In genomic region chr11:3094223-3094824, GRCh38 we compare ENCODE assay signal across 29 cellular contexts. TPM values are rescaled to one million over a fixed set of nuclear protein-coding genes. Genes with fewer than 3 reads are reported as not detected.
A peak's percentile ranks its signal among the peaks of the same experiment; 100 is the strongest.
DNase-seq lines count a peak whose midpoint lies in the region; ATAC-seq and TF ChIP-seq lines count a peak whose summit lies in the region.
"Had no signal": no experiment of that assay in that cellular context is flagged by ENCODE, and none has a peak within 500 bp of the region (broad histone marks: within the 10 kb centered on the region; RNA-seq: fewer than 3 reads in every experiment).

No MANE protein-coding gene starts in this region.

- H3K36me3 ChIP-seq in H7 (replicated peaks; ENCODE audit: control insufficient read depth, insufficient read depth, low read length) (no peaks in the 10 kb centered on the region), adipocyte (ENCODE audit: control insufficient read depth, insufficient read depth, low read length, severe bottlenecking) (peaks cover 20% of the 10 kb centered on the region)
- H3K36me3 ChIP-seq: colonic mucosa, uterus had no signal

- no peaks in the 10 kb centered on the region for H3K9me3 ChIP-seq in adipocyte (ENCODE audit: control insufficient read depth, low read length)
- H3K9me3 ChIP-seq: BLaER1, colonic mucosa, left ventricle myocardium inferior, Peyer's patch, prostate gland, uterus had no signal

- no peak overlapping the region for H3K4me3 ChIP-seq in H7 (ENCODE audit: insufficient read depth, low read depth, low read length)
- H3K4me3 ChIP-seq in adipocyte (ENCODE audit: low read length): no peak overlapping the region
- H3K4me3 ChIP-seq: BLaER1, colonic mucosa, left ventricle myocardium inferior, Peyer's patch, prostate gland, uterus had no signal

- H3K36me3 Mint-ChIP-seq in type B pancreatic cell: peaks cover 12% of the 10 kb centered on the region
- H3K36me3 Mint-ChIP-seq: naive B cell had no signal

- ATAC-seq in GM21786 (IDR thresholded peaks at IDR 0.05; ENCODE audit: unreplicated experiment): no peak
- ATAC-seq: activated CD4-positive, alpha-beta T cell treated with anti-CD3 and anti-CD28 coated beads for 36 hours; HCT116 had no signal

- H3K27me3 Mint-ChIP-seq in type B pancreatic cell: no peaks in the 10 kb centered on the region
- H3K27me3 Mint-ChIP-seq: activated CD4-positive, alpha-beta T cell treated with anti-CD3 and anti-CD28 coated beads for 36 hours; activated naive CD8-positive, alpha-beta T cell; activated T-cell treated with anti-CD3 and anti-CD28 coated beads, Interleukin-2, amount 50 U/mL, for 24 hours had no signal

- H3K27me3 ChIP-seq in H7 (ENCODE audit: control insufficient read depth, insufficient read depth, low read length) (no peaks in the 10 kb centered on the region), adipocyte (replicated peaks; ENCODE audit: control insufficient read depth, insufficient read depth, low read length) (no peaks in the 10 kb centered on the region)
- H3K27me3 ChIP-seq: BLaER1, colonic mucosa, Peyer's patch, uterus had no signal

- peak overlapping the region; percentile 32 for H3K9ac ChIP-seq in adipocyte (ENCODE audit: low read length)
- H3K9ac ChIP-seq: BLaER1 had no signal

- no peak for TF ChIP-seq CTCF in type B pancreatic cell (conservative IDR thresholded peaks at IDR 0.05)

- DNase-seq in H7: peak; percentile 38
- no peak for DNase-seq in adipocyte (ENCODE audit: low read depth)
- peak; percentile 87 for DNase-seq in mesenteric fat pad (ENCODE audit: low spot score)
- peak; percentile 61 for DNase-seq in type B pancreatic cell (ENCODE audit: extremely low spot score, unreplicated experiment)
- DNase-seq in stimulated activated naive CD4-positive, alpha-beta T cell treated with Interleukin-2 at 50 U/mL for 16 hours (lab: John Stamatoyannopoulos, UW): no peak
- DNase-seq in stimulated activated CD4-positive, alpha-beta T cell treated with anti-CD3 and anti-CD28 coated beads, Interleukin-4, amount 100 ng/mL, for 1 hour: no peak
- DNase-seq: activated CD4-positive, alpha-beta T cell treated with anti-CD3 and anti-CD28 coated beads for 36 hours; activated effector memory CD4-positive, alpha-beta T cell treated with anti-CD3 and anti-CD28 coated beads, Interleukin-2, amount 50 U/mL, for 16 hours; activated T-cell treated with anti-CD3 and anti-CD28 coated beads, Interleukin-2, amount 50 U/mL, for 24 hours; anterior cingulate cortex; colonic mucosa; effector memory CD4-positive, alpha-beta T cell; left ventricle myocardium inferior; midbrain; naive B cell; NCI-H1694 treated with DMSO at 0.1 percent for 48 hours; NCI-H446; NCI-H748 treated with DMSO at 0.1 percent for 48 hours; nucleus accumbens; stimulated activated CD4-positive, alpha-beta T cell treated with anti-CD3 and anti-CD28 coated beads, Interleukin-4, amount 100 ng/mL, for 24 hours; SW 1271; T-helper 9 cell had no signal

- H3K4me1 ChIP-seq in adipocyte (ENCODE audit: control insufficient read depth, insufficient read depth, low read length): peaks cover 15% of the 10 kb centered on the region
- H3K4me1 ChIP-seq: Peyer's patch, prostate gland, uterus had no signal

- no peaks in the 10 kb centered on the region for H3K9me3 Mint-ChIP-seq in type B pancreatic cell
- H3K9me3 Mint-ChIP-seq: activated T-cell treated with anti-CD3 and anti-CD28 coated beads, Interleukin-2, amount 50 U/mL, for 24 hours; naive B cell had no signal

- no peak overlapping the region for H3K27ac Mint-ChIP-seq in type B pancreatic cell
- H3K27ac Mint-ChIP-seq: activated CD4-positive, alpha-beta T cell treated with anti-CD3 and anti-CD28 coated beads for 36 hours; activated naive CD8-positive, alpha-beta T cell; activated T-cell treated with anti-CD3 and anti-CD28 coated beads, Interleukin-2, amount 50 U/mL, for 24 hours; naive B cell had no signal

- H3K4me3 Mint-ChIP-seq in type B pancreatic cell: no peak overlapping the region
- H3K4me3 Mint-ChIP-seq: activated CD4-positive, alpha-beta T cell treated with anti-CD3 and anti-CD28 coated beads for 36 hours; activated naive CD8-positive, alpha-beta T cell; activated T-cell treated with anti-CD3 and anti-CD28 coated beads, Interleukin-2, amount 50 U/mL, for 24 hours; naive B cell had no signal

- peaks cover 4% of the 10 kb centered on the region for H3K4me1 Mint-ChIP-seq in type B pancreatic cell (ENCODE audit: unreplicated experiment)

RNA-seq across cellular contexts. Expression of gene CARS1, which starts 37.1 kb away (rescaled TPM):
- 56.0 and 76.2 TPM in 2 replicates for total RNA-seq in H7 (2014; rRNA removed; shearing (Covaris generic))
- total RNA-seq in mesenteric fat pad (69.4 TPM), type B pancreatic cell (ENCODE audit: low replicate concordance) (38.9 and 47.8 TPM in 2 replicates)

Comparison
In these comparisons a context has a peak if more than half of its experiments do, and no peak if none do; other contexts are left out.
1. DNase-seq: peak in H7 (single experiment), mesenteric fat pad (single experiment) and type B pancreatic cell (single experiment); none in adipocyte (single experiment), stimulated activated naive CD4-positive, alpha-beta T cell treated with Interleukin-2 at 50 U/mL for 16 hours (single experiment) and stimulated activated CD4-positive, alpha-beta T cell treated with anti-CD3 and anti-CD28 coated beads, Interleukin-4, amount 100 ng/mL, for 1 hour (single experiment).